ENCODE assay signal across 35 cellular contexts in genomic region chr1:83118472-83118871, GRCh38.
"Had no signal": no experiment of that assay in that cellular context is flagged by ENCODE, and none has a peak within 500 bp of the region (broad histone marks: within the 10 kb centered on the region; RNA-seq: fewer than 3 reads in every experiment).

No MANE protein-coding gene starts in this region.

- DNase-seq: Karpas-422, Kasumi-1, KG1, MG63, MM.1S, MV-4-11, NCI-H1048, NCI-H1092, NCI-H1092 treated with DMSO at 0.1 percent for 48 hours, NCI-H1105, NCI-H1105 treated with DMSO at 0.1 percent for 48 hours, NCI-H1417, NCI-H1417 treated with DMSO at 0.1 percent for 48 hours, NCI-H1436, NCI-H1436 treated with DMSO at 0.1 percent for 48 hours, NCI-H146, NCI-H1694, NCI-H1694 treated with DMSO at 0.1 percent for 48 hours, NCI-H187, NCI-H187 treated with DMSO at 0.1 percent for 48 hours, NCI-H1930, NCI-H2029, NCI-H2029 treated with DMSO at 0.1 percent for 48 hours, NCI-H2081, NCI-H2081 treated with DMSO at 0.1 percent for 48 hours, NCI-H2107, NCI-H2171, NCI-H2171 treated with DMSO at 0.1 percent for 48 hours, NCI-H2227 treated with DMSO at 0.1 percent for 48 hours, NCI-H226, NCI-H345, NCI-H446, NCI-H446 treated with DMSO at 0.1 percent for 48 hours, NCI-H510A had no signal

- H3K27ac ChIP-seq: KMS-11 had no signal

- H3K4me3 ChIP-seq: MG63 had no signal

- H3K27me3 ChIP-seq: MG63 had no signal

- H3K36me3 ChIP-seq: MG63 had no signal
